8 cellular contexts compared by ENCODE assay signal in the genomic region with DNA sequence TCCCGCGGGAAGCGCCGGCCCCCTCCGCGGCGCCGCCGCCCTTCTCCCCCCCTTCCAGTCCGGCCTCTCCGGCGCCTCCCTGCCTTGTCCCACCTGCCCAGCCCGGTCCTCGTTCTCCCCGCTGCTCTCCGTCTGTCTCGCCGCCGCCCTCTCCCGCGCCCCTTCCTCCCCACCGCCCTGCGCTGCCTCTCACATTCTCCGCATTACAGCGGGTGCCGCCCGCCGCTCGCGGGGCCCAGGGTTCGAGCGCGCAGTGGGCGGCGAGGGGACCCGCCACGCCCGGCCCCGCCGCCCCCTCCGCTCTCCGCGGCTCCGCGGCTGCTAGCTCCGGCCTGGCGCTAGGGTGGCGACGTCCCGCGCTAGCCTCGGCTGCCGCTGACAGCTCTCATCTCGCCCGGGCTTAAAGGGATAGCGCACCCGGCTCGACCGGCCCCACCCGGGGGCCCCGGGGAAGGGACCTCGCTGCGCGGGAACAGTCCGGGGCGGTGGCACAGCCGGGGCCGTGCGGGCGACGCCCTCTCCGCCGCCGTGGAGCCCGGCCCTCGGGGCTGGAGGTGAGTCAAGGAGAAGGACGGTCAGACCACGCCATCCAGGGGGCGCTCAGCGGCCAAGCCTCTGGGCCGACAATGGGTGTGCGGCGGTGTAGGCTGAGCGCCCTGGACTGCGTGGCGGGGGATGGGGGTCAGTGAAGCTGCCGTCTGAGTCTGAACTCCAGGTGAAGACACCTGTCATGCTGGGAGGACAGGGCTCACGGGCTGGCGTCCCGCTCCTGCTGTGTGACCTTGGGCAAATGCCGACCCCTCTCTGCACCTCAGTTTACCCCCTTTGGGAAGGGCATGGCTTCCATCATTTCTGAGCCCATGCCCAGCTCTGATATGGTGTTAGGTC.
DNase-seq lines count a peak whose midpoint lies in the region; ATAC-seq and TF ChIP-seq lines count a peak whose summit lies in the region.

No MANE protein-coding gene starts in this region.

- H3K27ac ChIP-seq in heart left ventricle (no peak overlapping the region), smooth muscle cell (ENCODE audit: low read depth) (no peak overlapping the region)

- H3K27me3 ChIP-seq in heart left ventricle (peaks cover 26 to 69% (median 39%) of the 10 kb centered on the region in 9 donors), smooth muscle cell (ENCODE audit: low read depth) (peaks cover 50% of the 10 kb centered on the region)

- H3K79me2 ChIP-seq in smooth muscle cell (ENCODE audit: low read depth): no peaks in the 10 kb centered on the region

- H3K9ac ChIP-seq in smooth muscle cell (ENCODE audit: low read depth): no peak overlapping the region

- H4K20me1 ChIP-seq in smooth muscle cell (ENCODE audit: low read depth): no peaks in the 10 kb centered on the region

- peak overlapping the region; percentile 58 for H2AFZ ChIP-seq in smooth muscle cell (ENCODE audit: low read depth)

- no peaks in the 10 kb centered on the region for H3K36me3 ChIP-seq in heart left ventricle
- no peaks in the 10 kb centered on the region for H3K36me3 ChIP-seq in smooth muscle cell (ENCODE audit: low read depth)

- no peak for TF ChIP-seq POLR2A in heart left ventricle (IDR thresholded peaks at IDR 0.05)

- TF ChIP-seq CTCF in heart left ventricle (IDR thresholded peaks at IDR 0.05): peak in 4 of 12 donors; percentile 5 to 33 (median 20)
- TF ChIP-seq CTCF in smooth muscle cell (IDR thresholded peaks at IDR 0.05; ENCODE audit: borderline replicate concordance, insufficient read depth, poor library complexity, severe bottlenecking): no peak

- H3K4me2 ChIP-seq in smooth muscle cell: peak overlapping the region; percentile 90

- peaks cover 7% of the 10 kb centered on the region for H3F3A ChIP-seq in smooth muscle cell (ENCODE audit: low read depth)

- no peaks in the 10 kb centered on the region for H3K9me3 ChIP-seq in heart left ventricle
- no peaks in the 10 kb centered on the region for H3K9me3 ChIP-seq in smooth muscle cell (replicated peaks; ENCODE audit: low read depth)

- DNase-seq in NOMO-1 (lab: John Stamatoyannopoulos, UW; ENCODE audit: unreplicated experiment in 2 of 2): peak; percentile 36 to 41
- DNase-seq in NOMO-1 treated with dmso at 0.1 percent for 144 hours (lab: John Stamatoyannopoulos, UW; ENCODE audit: unreplicated experiment): no peak
- DNase-seq in RPMI7951 (ENCODE audit: low read depth): peak; percentile 8
- DNase-seq in heart left ventricle: peak in 1 of 5 donors; percentile 18
- DNase-seq in smooth muscle cell (lab: John Stamatoyannopoulos, UW; ENCODE audit: unreplicated experiment): peak; percentile 6
- DNase-seq in activated CD4-positive, alpha-beta T cell treated with anti-CD3 and anti-CD28 coated beads for 4 hours: no peak
- DNase-seq in GDM1 (lab: John Stamatoyannopoulos, UW): no peak

- H3K4me1 ChIP-seq in heart left ventricle (peaks cover 0 to 23% (median 0%) of the 10 kb centered on the region in 12 donors), smooth muscle cell (ENCODE audit: low read depth) (peaks cover 11% of the 10 kb centered on the region)

- WGBS in heart left ventricle, 4 donors: 1 to 3% (median 2%) methylated on average over 31 to 91 of the region's 91 CpGs
- WGBS in smooth muscle cell (ENCODE audit: low lambda C conversion rate): 2% methylated on average over 73 of the region's 91 CpGs

- peak in 3 of 4 donors; percentile 32 to 60 (median 54) for ATAC-seq in heart left ventricle
- ATAC-seq in GM19035 (IDR thresholded peaks at IDR 0.05; ENCODE audit: unreplicated experiment): no peak

- peak overlapping the region; percentile 7 to 51 (median 38) for H3K4me3 ChIP-seq in heart left ventricle
- peak overlapping the region; percentile 53 for H3K4me3 ChIP-seq in smooth muscle cell

- intact Hi-C loops in heart left ventricle (cut with DNase I): loop anchor here in 8 of 10 donors (2.0 to 10.0 kb wide), 5 partner anchors 155 to 188 kb away; a partner anchor contains a TSS

Comparison
In these comparisons a context has a peak if more than half of its experiments do, and no peak if none do; other contexts are left out.
1. DNase-seq: peak in NOMO-1 (2 of 2), RPMI7951 (single experiment) and smooth muscle cell (single experiment); none in NOMO-1 treated with dmso at 0.1 percent for 144 hours (single experiment), activated CD4-positive, alpha-beta T cell treated with anti-CD3 and anti-CD28 coated beads for 4 hours (0 of 2) and GDM1 (single experiment).